In genomic region chr7:29620531-29620930, GRCh38 we compare ENCODE assay signal across 18 cellular contexts. TPM values are rescaled to one million over a fixed set of nuclear protein-coding genes. Genes with fewer than 3 reads are reported as not detected.
"Had no signal": no experiment of that assay in that cellular context is flagged by ENCODE, and none has a peak within 500 bp of the region (broad histone marks: within the 10 kb centered on the region; RNA-seq: fewer than 3 reads in every experiment).

No MANE protein-coding gene starts in this region.

- DNase-seq: activated CD4-positive, alpha-beta T cell treated with anti-CD3 and anti-CD28 coated beads, Interleukin-2, amount 50 U/mL, for 48 hours; activated CD4-positive, CD25-positive, alpha-beta regulatory T cell treated with anti-CD3 and anti-CD28 coated beads, Interleukin-2, amount 50 U/mL, for 72 hours; activated CD8-positive, alpha-beta memory T cell treated with anti-CD3 and anti-CD28 coated beads, Interleukin-2, amount 10 ng/mL, durations not matched to agents 7 days and 5 days; activated naive CD4-positive, alpha-beta T cell treated with anti-CD3 and anti-CD28 coated beads, Interleukin-2, amount 10 ng/mL, durations not matched to agents 7 days and 5 days; activated T-cell treated with anti-CD3 and anti-CD28 coated beads, Interleukin-2, amount 50 U/mL, for 24 hours; dermis blood vessel endothelial cell; effector memory CD8-positive, alpha-beta T cell; heart left ventricle; immature natural killer cell; occipital lobe; stimulated activated CD4-positive, alpha-beta T cell treated with anti-CD3 and anti-CD28 coated beads, Interleukin-15, amount 100 ng/mL, for 24 hours; stimulated activated CD4-positive, alpha-beta T cell treated with anti-CD3 and anti-CD28 coated beads, Interleukin-4, amount 100 ng/mL, for 4 hours; stimulated activated CD8-positive, alpha-beta memory T cell treated with anti-CD3 and anti-CD28 coated beads, Interleukin-4, amount 100 ng/mL, for 48 hours; stimulated activated naive CD8-positive, alpha-beta T cell treated with anti-CD3 and anti-CD28 coated beads, Interleukin-15, Interleukin-2, amounts not matched to agents 100 U/mL and 50 U/mL, for 24 hours; transverse colon had no signal

- H3K27ac ChIP-seq: ascending aorta, heart left ventricle, right atrium auricular region, skin epidermis, transverse colon had no signal

- H3K36me3 ChIP-seq: ascending aorta, heart left ventricle, right atrium auricular region, transverse colon had no signal

- ATAC-seq: activated CD8-positive, alpha-beta memory T cell treated with anti-CD3 and anti-CD28 coated beads, Interleukin-2, amount 10 ng/mL, durations not matched to agents 7 days and 5 days; effector memory CD8-positive, alpha-beta T cell; heart left ventricle; stimulated activated naive CD8-positive, alpha-beta T cell treated with anti-CD3 and anti-CD28 coated beads, Interleukin-15, Interleukin-2, amounts not matched to agents 100 U/mL and 50 U/mL, for 24 hours had no signal

- H3K27me3 ChIP-seq: ascending aorta, right atrium auricular region, transverse colon had no signal

- H3K4me3 ChIP-seq: ascending aorta, heart left ventricle, right atrium auricular region, skin epidermis, transverse colon had no signal

- H3K9me3 ChIP-seq: ascending aorta, heart left ventricle, right atrium auricular region, transverse colon had no signal

- H3K4me1 ChIP-seq: ascending aorta, heart left ventricle, right atrium auricular region, transverse colon had no signal

RNA-seq across cellular contexts. Expression of gene PRR15, which starts 56.9 kb away (rescaled TPM):
- total RNA-seq: activated CD8-positive, alpha-beta memory T cell treated with anti-CD3 and anti-CD28 coated beads, Interleukin-2, amount 10 ng/mL, durations not matched to agents 7 days and 5 days; ascending aorta; occipital lobe had no signal
- polyA plus RNA-seq: immature natural killer cell had no signal
